32 cellular contexts compared by ENCODE assay signal in genomic region chr2:23794234-23794633, GRCh38.
"Had no signal": no experiment of that assay in that cellular context is flagged by ENCODE, and none has a peak within 500 bp of the region (broad histone marks: within the 10 kb centered on the region; RNA-seq: fewer than 3 reads in every experiment).

No MANE protein-coding gene starts in this region.

- H3K27me3 ChIP-seq: adrenal gland, body of pancreas, brain microvascular endothelial cell, breast epithelium had no signal

- H3K4me3 ChIP-seq: adrenal gland, body of pancreas, breast epithelium had no signal

- H3K9me3 ChIP-seq: body of pancreas, breast epithelium had no signal

- FAIRE-seq: astrocyte had no signal

- H3K36me3 ChIP-seq: brain microvascular endothelial cell, breast epithelium had no signal

- H3K27ac ChIP-seq: adrenal gland, body of pancreas, brain microvascular endothelial cell, breast epithelium, VCaP had no signal

- H3K4me1 ChIP-seq: adrenal gland, breast epithelium had no signal

- DNase-seq: activated B cell treated with CpG ODN at 0.5 μM for 24 hours; activated CD4-positive, alpha-beta memory T cell treated with anti-CD3 and anti-CD28 coated beads for 36 hours; activated CD4-positive, alpha-beta T cell treated with anti-CD3 and anti-CD28 coated beads for 4 hours; activated CD4-positive, alpha-beta T cell treated with anti-CD3 and anti-CD28 coated beads, Interleukin-2, amount 10 ng/mL, durations not matched to agents 24 days and 14 days; activated CD4-positive, alpha-beta T cell treated with anti-CD3 and anti-CD28 coated beads, Interleukin-2, amount 50 U/mL, for 1 hour; activated CD4-positive, alpha-beta T cell treated with anti-CD3 and anti-CD28 coated beads, Interleukin-2, amount 50 U/mL, for 4 hours; activated CD4-positive, CD25-positive, alpha-beta regulatory T cell treated with anti-CD3 and anti-CD28 coated beads, Interleukin-2, amount 50 U/mL, for 72 hours; activated CD8-positive, alpha-beta memory T cell treated with anti-CD3 and anti-CD28 coated beads, Interleukin-2, amount 50 U/mL, for 4 hours; activated CD8-positive, alpha-beta T cell treated with anti-CD3 and anti-CD28 coated beads for 36 hours; activated effector memory CD4-positive, alpha-beta T cell treated with anti-CD3 and anti-CD28 coated beads, Interleukin-2, amount 50 U/mL, for 16 hours; activated gamma-delta T cell treated with Interleukin-2 at 50 U/mL for 16 hours; activated naive CD4-positive, alpha-beta T cell; activated naive CD4-positive, alpha-beta T cell treated with anti-CD3 and anti-CD28 coated beads for 36 hours; activated naive CD4-positive, alpha-beta T cell treated with anti-CD3 and anti-CD28 coated beads, Interleukin-2, amount 50 U/mL, for 16 hours; activated naive CD8-positive, alpha-beta T cell treated with anti-CD3 and anti-CD28 coated beads for 36 hours; activated T-cell treated with anti-CD3 and anti-CD28 coated beads for 4 hours; activated T-cell treated with anti-CD3 and anti-CD28 coated beads, Interleukin-2, amount 50 U/mL, for 1 hour; activated T-cell treated with anti-CD3 and anti-CD28 coated beads, Interleukin-2, amount 50 U/mL, for 4 hours; activated T-cell treated with anti-CD3 and anti-CD28 coated beads, Interleukin-2, amount 50 U/mL, for 72 hours; adrenal gland; amniotic stem cell; aorta; body of pancreas; brain microvascular endothelial cell; cerebellar nuclear complex; T-helper 2 cell; T-helper 9 cell had no signal

- ATAC-seq: activated CD8-positive, alpha-beta T cell treated with anti-CD3 and anti-CD28 coated beads for 36 hours; activated naive CD4-positive, alpha-beta T cell treated with anti-CD3 and anti-CD28 coated beads, Interleukin-2, amount 50 U/mL, for 72 hours; activated T-cell treated with anti-CD3 and anti-CD28 coated beads, Interleukin-2, amount 50 U/mL, for 4 hours; activated T-cell treated with anti-CD3 and anti-CD28 coated beads, Interleukin-2, amount 50 U/mL, for 72 hours; activated T-helper 17 cell treated with anti-CD3 and anti-CD28 coated beads, Interleukin-2, amount 50 U/mL, for 72 hours; body of pancreas had no signal
